In the genomic region with DNA sequence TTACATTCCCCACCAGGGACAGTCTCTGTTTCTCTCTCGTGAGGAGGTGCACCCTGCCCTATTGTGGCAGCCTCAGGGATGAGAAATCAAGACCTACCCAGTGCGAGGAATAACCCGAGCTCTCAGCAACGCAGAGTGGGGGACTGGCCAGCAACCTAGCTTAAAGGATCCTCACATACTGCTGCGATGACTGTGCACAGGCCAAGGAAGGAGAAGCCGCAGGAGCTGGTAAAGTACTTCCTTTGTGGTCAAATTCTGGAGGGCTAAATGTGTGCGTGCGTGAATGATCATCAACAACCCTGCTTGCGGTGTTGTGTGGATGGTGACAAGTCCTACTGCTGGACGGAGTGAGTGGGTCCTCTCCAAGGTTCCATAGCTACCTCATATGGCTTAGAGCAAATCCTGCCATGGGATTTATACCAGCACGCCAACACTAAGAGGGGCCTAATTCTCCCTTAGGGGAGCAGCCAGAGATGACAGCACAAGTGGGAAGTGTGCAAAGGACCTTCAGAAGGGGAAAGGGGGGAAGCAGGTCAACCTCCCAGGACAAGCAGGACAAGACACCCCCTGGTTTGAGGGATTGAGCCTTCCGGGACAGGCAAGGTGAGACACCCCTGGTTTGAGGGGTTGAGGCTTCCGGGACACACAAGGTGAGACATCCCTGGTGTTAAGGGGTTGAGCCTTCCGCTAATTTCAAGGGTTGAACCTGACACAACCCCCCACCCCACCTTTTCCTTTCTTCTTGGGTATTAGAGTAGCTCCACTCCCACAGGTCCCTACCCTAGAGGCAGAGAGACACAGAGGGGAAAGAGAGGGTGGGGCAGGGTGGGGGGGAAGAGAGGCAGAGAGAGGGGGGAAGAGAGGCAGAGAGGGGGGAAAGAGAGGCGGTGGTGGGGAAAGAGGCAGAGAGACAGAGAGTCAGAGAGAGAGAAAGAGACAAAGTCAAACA, we compare ENCODE assay signal across 1 cellular context.
TF ChIP-seq lines count a peak whose summit lies in the region.

No MANE protein-coding gene starts in this region.

TF ChIP-seq in IMR-90, 13 proteins besides CTCF, POLR2A, EP300 and RAD21 (continued from another document):
- TF ChIP-seq, protein P1, sequence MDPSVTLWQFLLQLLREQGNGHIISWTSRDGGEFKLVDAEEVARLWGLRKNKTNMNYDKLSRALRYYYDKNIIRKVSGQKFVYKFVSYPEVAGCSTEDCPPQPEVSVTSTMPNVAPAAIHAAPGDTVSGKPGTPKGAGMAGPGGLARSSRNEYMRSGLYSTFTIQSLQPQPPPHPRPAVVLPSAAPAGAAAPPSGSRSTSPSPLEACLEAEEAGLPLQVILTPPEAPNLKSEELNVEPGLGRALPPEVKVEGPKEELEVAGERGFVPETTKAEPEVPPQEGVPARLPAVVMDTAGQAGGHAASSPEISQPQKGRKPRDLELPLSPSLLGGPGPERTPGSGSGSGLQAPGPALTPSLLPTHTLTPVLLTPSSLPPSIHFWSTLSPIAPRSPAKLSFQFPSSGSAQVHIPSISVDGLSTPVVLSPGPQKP (IDR thresholded peaks at IDR 0.05; ENCODE audit: borderline replicate concordance, low read depth, low read length), result no peak
- TF ChIP-seq NFE2L2 (IDR thresholded peaks at IDR 0.05; ENCODE audit: low read depth, low read length) (no peak), RCOR1 (IDR thresholded peaks at IDR 0.05; ENCODE audit: insufficient replicate concordance, low read length) (no peak), MXI1 (IDR thresholded peaks at IDR 0.05; ENCODE audit: borderline replicate concordance, low read depth, low read length) (no peak), CEBPB (IDR thresholded peaks at IDR 0.05; ENCODE audit: low read depth, low read length) (no peak)
